10 cellular contexts compared by ENCODE assay signal in genomic region chr7:94050046-94050445, GRCh38. TPM values are rescaled to one million over a fixed set of nuclear protein-coding genes. Genes with fewer than 3 reads are reported as not detected.
DNase-seq lines count a peak whose midpoint lies in the region; ATAC-seq and TF ChIP-seq lines count a peak whose summit lies in the region.
"Had no signal": no experiment of that assay in that cellular context is flagged by ENCODE, and none has a peak within 500 bp of the region (broad histone marks: within the 10 kb centered on the region; RNA-seq: fewer than 3 reads in every experiment).

No MANE protein-coding gene starts in this region.

- no peaks in the 10 kb centered on the region for H3K9me3 ChIP-seq in ascending aorta

- ATAC-seq in GM19438 (IDR thresholded peaks at IDR 0.05; ENCODE audit: low read depth, unreplicated experiment) (peak; percentile 67), HG03103 (IDR thresholded peaks at IDR 0.05; ENCODE audit: low read depth, unreplicated experiment) (peak; percentile 82)

- no peak overlapping the region for H3K4me3 ChIP-seq in ascending aorta

- H3K4me1 ChIP-seq in ascending aorta: no peaks in the 10 kb centered on the region

- H3K27ac ChIP-seq in ascending aorta: no peak overlapping the region

- no peaks in the 10 kb centered on the region for H3K27me3 ChIP-seq in ascending aorta

- intact Hi-C loops in ascending aorta (cut with DNase I): no loop called here

- DNase-seq in Ammon's horn (ENCODE audit: low spot score) (peak; percentile 18), RPMI8226 (peak; percentile 75), ascending aorta (ENCODE audit: low spot score in 2 of 2) (no peak), NCI-H2196 (lab: John Stamatoyannopoulos, UW; ENCODE audit: unreplicated experiment) (no peak), NCI-H2196 treated with DMSO at 0.1 percent for 48 hours (lab: John Stamatoyannopoulos, UW; ENCODE audit: unreplicated experiment) (no peak), mesenteric fat pad (ENCODE audit: low spot score) (no peak)
- DNase-seq: activated naive CD4-positive, alpha-beta T cell treated with Interleukin-2 at 50 U/mL for 16 hours; HCEC 1CT had no signal

- no peak for TF ChIP-seq CTCF in ascending aorta (IDR thresholded peaks at IDR 0.05)

- no peaks in the 10 kb centered on the region for H3K36me3 ChIP-seq in ascending aorta

RNA-seq across cellular contexts. Expression of gene BET1, which starts 45.9 kb away (rescaled TPM):
- total RNA-seq in ascending aorta: 2.4 TPM
- total RNA-seq in mesenteric fat pad: 20.6 TPM

Comparison
In these comparisons a context has a peak if more than half of its experiments do, and no peak if none do; other contexts are left out.
1. DNase-seq: peak in Ammon's horn (single experiment) and RPMI8226 (single experiment); none in ascending aorta (0 of 2), NCI-H2196 (single experiment), NCI-H2196 treated with DMSO at 0.1 percent for 48 hours (single experiment) and mesenteric fat pad (single experiment).